ENCODE assay signal across 8 cellular contexts in genomic region chr10:50624154-50624865, GRCh38. TPM values are rescaled to one million over a fixed set of nuclear protein-coding genes. Genes with fewer than 3 reads are reported as not detected.
DNase-seq lines count a peak whose midpoint lies in the region; ATAC-seq and TF ChIP-seq lines count a peak whose summit lies in the region.

No MANE protein-coding gene starts in this region.

- peaks cover 20% of the 10 kb centered on the region for H3K4me1 Mint-ChIP-seq in endothelial cell (ENCODE audit: unreplicated experiment)

- peak overlapping the region; percentile 91 for H3K27ac Mint-ChIP-seq in endothelial cell (ENCODE audit: unreplicated experiment)

- peaks cover 13% of the 10 kb centered on the region for H3K27me3 Mint-ChIP-seq in endothelial cell (ENCODE audit: unreplicated experiment)

- peak; percentile 84 for DNase-seq in COLO829 (ENCODE audit: low spot score)
- peak; percentile 93 for DNase-seq in HT-29 (ENCODE audit: low spot score)
- peak; percentile 87 for DNase-seq in NOMO-1 treated with dmso at 0.1 percent for 144 hours (lab: John Stamatoyannopoulos, UW; ENCODE audit: unreplicated experiment)
- peak; percentile 98 for DNase-seq in activated CD8-positive, alpha-beta memory T cell treated with anti-CD3 and anti-CD28 coated beads, Interleukin-2, amount 50 U/mL, for 4 hours
- peak; percentile 97 for DNase-seq in endothelial cell (ENCODE audit: low spot score)
- DNase-seq in middle frontal gyrus (ENCODE audit: extremely low spot score, low spot score), result peak; percentile 90
- DNase-seq in stimulated activated CD8-positive, alpha-beta memory T cell treated with anti-CD3 and anti-CD28 coated beads, Interleukin-15, amount 100 ng/mL, for 48 hours (ENCODE audit: low read depth in 2 of 2), result peak; percentile 95 to 96

- no peaks in the 10 kb centered on the region for H3K9me3 Mint-ChIP-seq in endothelial cell (ENCODE audit: unreplicated experiment)

- peak; percentile 42 for ATAC-seq in GM21367 (IDR thresholded peaks at IDR 0.05; ENCODE audit: unreplicated experiment)

- H3K36me3 Mint-ChIP-seq in endothelial cell (ENCODE audit: low read depth, unreplicated experiment), result no peaks in the 10 kb centered on the region

- H3K4me3 Mint-ChIP-seq in endothelial cell (ENCODE audit: unreplicated experiment), result peak overlapping the region; percentile 90

- no peak for TF ChIP-seq CTCF in endothelial cell (IDR thresholded peaks at IDR 0.05; ENCODE audit: unreplicated experiment)

RNA-seq across cellular contexts. Expression of gene SGMS1, which starts 0.6 kb away (rescaled TPM):
- total RNA-seq in HT-29 (2014; rRNA removed; shearing (Covaris generic)), result 13.0 and 23.2 TPM in 2 replicates
- 12.4 TPM for total RNA-seq in endothelial cell (ENCODE audit: unreplicated experiment)

Comparison
In these comparisons a context has a peak if more than half of its experiments do, and no peak if none do; other contexts are left out.
1. Peak in every context shown above with its lines: DNase-seq and ATAC-seq.